ENCODE assay signal across 18 cellular contexts in genomic region chr6:15508363-15509330, GRCh38.
DNase-seq lines count a peak whose midpoint lies in the region; ATAC-seq, FAIRE-seq and TF ChIP-seq lines count a peak whose summit lies in the region.
"Had no signal": no experiment of that assay in that cellular context is flagged by ENCODE, and none has a peak within 500 bp of the region (broad histone marks: within the 10 kb centered on the region; RNA-seq: fewer than 3 reads in every experiment).

No MANE protein-coding gene starts in this region.

- RAD21 ChIA-PET in GM12878 (lab: Charles Lee; ENCODE audit: unreplicated experiment) = no interaction called here

- H3K4me1 Mint-ChIP-seq in natural killer cell treated with Interleukin-12 subunit alpha and Interleukin-12 subunit beta and Interleukin-15 and Interleukin-18, amount 100 ng/mL, for 72 hours (ENCODE audit: low read depth in 2 of 2) = peaks cover 29 to 51% of the 10 kb centered on the region in 2 donors
- peaks cover 3% of the 10 kb centered on the region for H3K4me1 Mint-ChIP-seq in T-helper 2 cell treated with Interferon-gamma antibody and Interleukin-4, amounts not matched to agents 5 μg/mL and 100 μg/mL, for 36 hours (ENCODE audit: low read depth)

- H3K4me1 ChIP-seq in HUES64 (ENCODE audit: insufficient read depth, low read length) = peaks cover 14% of the 10 kb centered on the region
- H3K4me1 ChIP-seq in GM12878 (ENCODE audit: control insufficient read depth, insufficient read depth, low read length) = no peaks in the 10 kb centered on the region
- H3K4me1 ChIP-seq: colonic mucosa had no signal

- no peak overlapping the region for H3K4me3 Mint-ChIP-seq in natural killer cell treated with Interleukin-12 subunit alpha and Interleukin-12 subunit beta and Interleukin-15 and Interleukin-18, amount 100 ng/mL, for 72 hours
- H3K4me3 Mint-ChIP-seq in T-helper 2 cell treated with Interferon-gamma antibody and Interleukin-4, amounts not matched to agents 5 μg/mL and 100 μg/mL, for 36 hours = no peak overlapping the region

- DNase-seq in EH (ENCODE audit: low read depth) (peak; percentile 7), GM12878 (ENCODE audit: low read depth, low spot score) (no peak), iPS-NIHi7 (ENCODE audit: extremely low spot score) (no peak), cardiac septum (ENCODE audit: low spot score) (no peak)
- no peak for DNase-seq in natural killer cell treated with Interleukin-12 subunit alpha and Interleukin-12 subunit beta and Interleukin-15 and Interleukin-18, amount 100 ng/mL, for 72 hours (ENCODE audit: low spot score)
- DNase-seq in T-helper 2 cell treated with Interferon-gamma antibody and Interleukin-4, amounts not matched to agents 5 μg/mL and 100 μg/mL, for 36 hours (ENCODE audit: low spot score) = no peak
- DNase-seq: activated CD4-positive, CD25-positive, alpha-beta regulatory T cell; colonic mucosa; DND-41; heart left ventricle; NCI-H1105 treated with DMSO at 0.1 percent for 48 hours; NCI-H524 treated with DMSO at 0.1 percent for 48 hours; T-helper 1 cell had no signal

- no peaks in the 10 kb centered on the region for H3K79me2 ChIP-seq in GM12878 (ENCODE audit: control insufficient read depth, insufficient read depth, low read length)

- H3K4me3 ChIP-seq in HUES64 (ENCODE audit: low read length) (no peak overlapping the region), GM12878 (no peak overlapping the region)
- H3K4me3 ChIP-seq: BLaER1, colonic mucosa, esophagus muscularis mucosa, heart left ventricle had no signal

- 91% methylated on average over 22 of the region's 23 CpGs for WGBS in HUES64
- WGBS in GM12878 (ENCODE audit: insufficient coverage, insufficient replicate concordance, low lambda C conversion rate, missing lambda C conversion rate) = 94% methylated on average over 23 of the region's 23 CpGs

- peak overlapping the region; percentile 31 to 74 for H3K27ac Mint-ChIP-seq in natural killer cell treated with Interleukin-12 subunit alpha and Interleukin-12 subunit beta and Interleukin-15 and Interleukin-18, amount 100 ng/mL, for 72 hours
- no peak overlapping the region for H3K27ac Mint-ChIP-seq in T-helper 2 cell treated with Interferon-gamma antibody and Interleukin-4, amounts not matched to agents 5 μg/mL and 100 μg/mL, for 36 hours

- intact Hi-C loops in GM12878 (cut with micrococcal nuclease; ENCODE audit: unreplicated experiment) = no loop called here
- intact Hi-C loops in cardiac septum (cut with DNase I) = no loop called here

- H3K27me3 Mint-ChIP-seq in natural killer cell treated with Interleukin-12 subunit alpha and Interleukin-12 subunit beta and Interleukin-15 and Interleukin-18, amount 100 ng/mL, for 72 hours = no peaks in the 10 kb centered on the region
- H3K27me3 Mint-ChIP-seq in T-helper 2 cell treated with Interferon-gamma antibody and Interleukin-4, amounts not matched to agents 5 μg/mL and 100 μg/mL, for 36 hours (ENCODE audit: low read depth) = no peaks in the 10 kb centered on the region

- no peak for TF ChIP-seq EP300 in GM12878 (IDR thresholded peaks at IDR 0.05; ENCODE audit: borderline replicate concordance in 1 of 2, control insufficient read depth in 1 of 2, low read depth in 2 of 2, low read length in 2 of 2)

- peaks cover 100% of the 10 kb centered on the region for H3K36me3 ChIP-seq in HUES64 (ENCODE audit: insufficient read depth, low read length)
- H3K36me3 ChIP-seq in GM12878 (ENCODE audit: control insufficient read depth in 2 of 2, insufficient read depth in 2 of 2, low read length in 1 of 2) = peaks cover 28 to 47% of the 10 kb centered on the region in 2 experiments
- H3K36me3 ChIP-seq: colonic mucosa had no signal

- BruUV-seq in GM12878 (replicated peaks; lab: Mats Ljungman, UMichigan) = no TSS peak

- peaks cover 11% of the 10 kb centered on the region for H3K36me3 Mint-ChIP-seq in natural killer cell treated with Interleukin-12 subunit alpha and Interleukin-12 subunit beta and Interleukin-15 and Interleukin-18, amount 100 ng/mL, for 72 hours
- peaks cover 50% of the 10 kb centered on the region for H3K36me3 Mint-ChIP-seq in T-helper 2 cell treated with Interferon-gamma antibody and Interleukin-4, amounts not matched to agents 5 μg/mL and 100 μg/mL, for 36 hours (ENCODE audit: low read depth)

- H4K20me1 ChIP-seq in GM12878 (ENCODE audit: control insufficient read depth, insufficient read depth) = no peaks in the 10 kb centered on the region

- no peak overlapping the region for H2AFZ ChIP-seq in GM12878 (ENCODE audit: control insufficient read depth, low read depth, low read length)

- H3K27me3 ChIP-seq in HUES64 (ENCODE audit: insufficient read depth, low read length) (no peaks in the 10 kb centered on the region), GM12878 (replicated peaks in 1 of 2; ENCODE audit: control insufficient read depth in 2 of 2, insufficient read depth in 2 of 2, low read length in 1 of 2) (no peaks in the 10 kb centered on the region)
- H3K27me3 ChIP-seq: BLaER1, colonic mucosa, esophagus muscularis mucosa, heart left ventricle had no signal

- POLR2A ChIA-PET in GM12878 (lab: Charles Lee) = no interaction called here

- in situ Hi-C loops in GM12878 (cut with MboI) = no loop called here

- SMC1A ChIA-PET in GM12878 (lab: Charles Lee; ENCODE audit: uncharacterized antibody, unreplicated experiment) = no interaction called here

- H3K9me3 Mint-ChIP-seq in natural killer cell treated with Interleukin-12 subunit alpha and Interleukin-12 subunit beta and Interleukin-15 and Interleukin-18, amount 100 ng/mL, for 72 hours = no peaks in the 10 kb centered on the region
- H3K9me3 Mint-ChIP-seq in T-helper 2 cell treated with Interferon-gamma antibody and Interleukin-4, amounts not matched to agents 5 μg/mL and 100 μg/mL, for 36 hours = no peaks in the 10 kb centered on the region

- H3K9ac ChIP-seq in HUES64 (ENCODE audit: low read depth, low read length) (peak overlapping the region; percentile 25; the same call in 1 of the 2 replicates), GM12878 (ENCODE audit: control insufficient read depth, insufficient read depth, low read length) (no peak overlapping the region)
- H3K9ac ChIP-seq: BLaER1 had no signal

- no peaks in the 10 kb centered on the region for H3K9me3 ChIP-seq in HUES64 (ENCODE audit: insufficient read depth, low read depth, low read length)
- no peaks in the 10 kb centered on the region for H3K9me3 ChIP-seq in GM12878 (replicated peaks; ENCODE audit: control insufficient read depth, insufficient read depth, low read length)
- H3K9me3 ChIP-seq: BLaER1, colonic mucosa, esophagus muscularis mucosa, heart left ventricle had no signal

- no peak for FAIRE-seq in GM12878 (lab: Jason Lieb, UNC)
- FAIRE-seq: H54 had no signal

- CTCF ChIA-PET in GM12878 (lab: Yijun Ruan, JAX) = interaction anchor here (0.8 kb wide), 1 partner anchor 114 kb away, joined by 3 read pairs; no protein-coding TSS in a partner anchor

- no peak overlapping the region for H3K4me2 ChIP-seq in GM12878 (ENCODE audit: control insufficient read depth, insufficient read depth)
- H3K4me2 ChIP-seq: BLaER1 had no signal

- ATAC-seq in GM12878 (no peak), GM18498 (IDR thresholded peaks at IDR 0.05; ENCODE audit: unreplicated experiment) (no peak)
- ATAC-seq in natural killer cell treated with Interleukin-12 subunit alpha and Interleukin-12 subunit beta and Interleukin-15 and Interleukin-18, amount 100 ng/mL, for 72 hours = no peak
- ATAC-seq: heart left ventricle had no signal

- no peak for TF ChIP-seq RAD21 in GM12878 (IDR thresholded peaks at IDR 0.05; ENCODE audit: insufficient read depth, low read depth, low read length)

- TF ChIP-seq CTCF in GM12878 (IDR thresholded peaks at IDR 0.05 in 2 of 3, conservative IDR thresholded peaks at IDR 0.05 in 1 of 3; ENCODE audit: control insufficient read depth in 2 of 3, extremely low read depth in 1 of 3, insufficient read depth in 1 of 3, low read depth in 3 of 3, low read length in 3 of 3) = no peak

- no peak for TF ChIP-seq POLR2A in GM12878 (IDR thresholded peaks at IDR 0.05; ENCODE audit: low read depth, low read length)

- peak overlapping the region; percentile 47 for H3K27ac ChIP-seq in HUES64 (ENCODE audit: low read depth, low read length)
- no peak overlapping the region for H3K27ac ChIP-seq in GM12878 (ENCODE audit: control insufficient read depth, insufficient read depth)
- H3K27ac ChIP-seq: BLaER1, colonic mucosa, esophagus muscularis mucosa had no signal

TF ChIP-seq in GM12878, 131 proteins besides CTCF, POLR2A, EP300 and RAD21:
- TF ChIP-seq STAT3 (IDR thresholded peaks at IDR 0.05; ENCODE audit: low read depth, low read length) = no peak
- TF ChIP-seq NR2C1 (IDR thresholded peaks at IDR 0.05) = no peak
- 0 out of 2 replicates have a peak, but pooled peaks have one; percentile 24 for TF ChIP-seq POLR2AphosphoS5 (IDR thresholded peaks at IDR 0.05; ENCODE audit: low read length)
